Comparison of ENCODE assay signal across 15 cellular contexts in genomic region chr15:93001881-93002280, GRCh38.
DNase-seq lines count a peak whose midpoint lies in the region; ATAC-seq and TF ChIP-seq lines count a peak whose summit lies in the region.
"Had no signal": no experiment of that assay in that cellular context is flagged by ENCODE, and none has a peak within 500 bp of the region (broad histone marks: within the 10 kb centered on the region; RNA-seq: fewer than 3 reads in every experiment).

No MANE protein-coding gene starts in this region.

- no peak overlapping the region for H3K4me3 Mint-ChIP-seq in H9
- no peak overlapping the region for H3K4me3 Mint-ChIP-seq in naive thymus-derived CD4-positive, alpha-beta T cell
- H3K4me3 Mint-ChIP-seq: activated CD4-positive, alpha-beta T cell treated with anti-CD3 and anti-CD28 coated beads, Interleukin-2, amount 10 ng/mL, durations not matched to agents 24 days and 14 days had no signal

- DNase-seq in DMS 273 (lab: John Stamatoyannopoulos, UW; ENCODE audit: unreplicated experiment) (peak; percentile 5), DMS 273 treated with DMSO at 0.1 percent for 48 hours (lab: John Stamatoyannopoulos, UW) (no peak), H9 (no peak), amniotic epithelial cell (ENCODE audit: low read depth) (peak; percentile 20), NK-92 (lab: John Stamatoyannopoulos, UW; ENCODE audit: unreplicated experiment) (no peak), hepatic stellate cell (ENCODE audit: low spot score) (no peak)
- DNase-seq in naive thymus-derived CD4-positive, alpha-beta T cell, result no peak
- DNase-seq: 8988T; activated CD4-positive, alpha-beta T cell treated with anti-CD3 and anti-CD28 coated beads, Interleukin-2, amount 10 ng/mL, durations not matched to agents 24 days and 14 days; amygdala; DMS79; MV-4-11; NCI-H526 treated with DMSO at 0.1 percent for 48 hours; stimulated activated naive CD4-positive, alpha-beta T cell had no signal

- CTCF ChIA-PET in naive thymus-derived CD4-positive, alpha-beta T cell (lab: Charles Lee), result no interaction called here

- H4K8ac ChIP-seq in H9 (replicated peaks; ENCODE audit: insufficient read length, low read depth, low read length), result no peak overlapping the region

- intact Hi-C loops in naive thymus-derived CD4-positive, alpha-beta T cell (cut with micrococcal nuclease), result no loop called here

- H4K20me1 ChIP-seq in H9 (ENCODE audit: control insufficient read depth, insufficient read depth, insufficient read length), result no peaks in the 10 kb centered on the region

- no peak overlapping the region for H3K4ac ChIP-seq in H9 (ENCODE audit: low read depth, low read length)

- H3K4me1 ChIP-seq in H9 (ENCODE audit: insufficient read depth, low read length), result no peaks in the 10 kb centered on the region
- H3K4me1 ChIP-seq in naive thymus-derived CD4-positive, alpha-beta T cell (ENCODE audit: control insufficient read depth in 2 of 2, insufficient read depth in 2 of 2, low read length in 2 of 2), result no peaks in the 10 kb centered on the region

- H3K56ac ChIP-seq in H9 (ENCODE audit: insufficient read length, low read depth, low read length), result no peak overlapping the region

- H2BK5ac ChIP-seq in H9 (ENCODE audit: insufficient read length, low read length), result no peak overlapping the region

- H3K27me3 Mint-ChIP-seq in H9 (ENCODE audit: low read depth), result no peaks in the 10 kb centered on the region
- H3K27me3 Mint-ChIP-seq in naive thymus-derived CD4-positive, alpha-beta T cell, result no peaks in the 10 kb centered on the region
- H3K27me3 Mint-ChIP-seq: activated CD4-positive, alpha-beta T cell treated with anti-CD3 and anti-CD28 coated beads, Interleukin-2, amount 10 ng/mL, durations not matched to agents 24 days and 14 days had no signal

- H3T11ph ChIP-seq in H9 (ENCODE audit: low read length), result no peak overlapping the region

- no peak overlapping the region for H2BK12ac ChIP-seq in H9 (ENCODE audit: insufficient read length, low read depth, low read length)

- no peak overlapping the region for H3K18ac ChIP-seq in H9 (ENCODE audit: insufficient read length, low read depth, low read length)

- H2BK15ac ChIP-seq in H9 (ENCODE audit: low read depth, low read length), result no peak overlapping the region

- no peak overlapping the region for H2BK20ac ChIP-seq in H9 (ENCODE audit: low read depth, low read length, poor library complexity, severe bottlenecking)

- no peak overlapping the region for H2BK120ac ChIP-seq in H9 (ENCODE audit: low read depth, low read length, poor library complexity, severe bottlenecking)

- no peak for ATAC-seq in naive thymus-derived CD4-positive, alpha-beta T cell
- no peak for ATAC-seq in HG03354 (IDR thresholded peaks at IDR 0.05; ENCODE audit: poor library complexity, severe bottlenecking, unreplicated experiment)

- H3K27ac ChIP-seq in H9 (ENCODE audit: insufficient read length, low read depth, low read length), result no peak overlapping the region
- H3K27ac ChIP-seq in naive thymus-derived CD4-positive, alpha-beta T cell (ENCODE audit: low read depth, low read length), result no peak overlapping the region

- H3K4me3 ChIP-seq in naive thymus-derived CD4-positive, alpha-beta T cell (ENCODE audit: low read length), result no peak overlapping the region

- peaks cover 47 to 92% (median 49%) of the 10 kb centered on the region in 3 experiments for H3K36me3 ChIP-seq in naive thymus-derived CD4-positive, alpha-beta T cell (ENCODE audit: control insufficient read depth in 2 of 3, insufficient read depth in 3 of 3, low read length in 3 of 3)

- no peak overlapping the region for H3K27ac Mint-ChIP-seq in H9
- peak overlapping the region in 7 of 9 donors; percentile 1 to 85 (median 71) for H3K27ac Mint-ChIP-seq in naive thymus-derived CD4-positive, alpha-beta T cell
- H3K27ac Mint-ChIP-seq: activated CD4-positive, alpha-beta T cell treated with anti-CD3 and anti-CD28 coated beads, Interleukin-2, amount 10 ng/mL, durations not matched to agents 24 days and 14 days had no signal

- H4K91ac ChIP-seq in H9 (ENCODE audit: insufficient read length, low read depth, low read length), result no peak overlapping the region

- H2AFZ ChIP-seq in H9 (ENCODE audit: low read length), result no peak overlapping the region

- H3K27me3 ChIP-seq in H9 (ENCODE audit: insufficient read depth, low read length), result no peaks in the 10 kb centered on the region
- no peaks in the 10 kb centered on the region for H3K27me3 ChIP-seq in naive thymus-derived CD4-positive, alpha-beta T cell (ENCODE audit: control insufficient read depth in 2 of 2, insufficient read depth in 2 of 2, low read length in 2 of 2)

- POLR2A ChIA-PET in naive thymus-derived CD4-positive, alpha-beta T cell (lab: Charles Lee), result interaction anchor here (0.6 to 1.9 kb wide), 2 partner anchors 9 to 11 kb away, joined by 3 to 5 read pairs; no protein-coding TSS in a partner anchor

- H3K4me1 Mint-ChIP-seq in H9, result no peaks in the 10 kb centered on the region
- H3K4me1 Mint-ChIP-seq in naive thymus-derived CD4-positive, alpha-beta T cell, result peaks cover 0 to 33% (median 25%) of the 10 kb centered on the region in 7 donors

- H3K79me1 ChIP-seq in H9 (ENCODE audit: insufficient read depth, low read depth, low read length, poor library complexity, severe bottlenecking), result no peaks in the 10 kb centered on the region

- no peak overlapping the region for H2AK5ac ChIP-seq in H9 (ENCODE audit: insufficient read length, low read length)

- H3K36me3 Mint-ChIP-seq in H9 (ENCODE audit: insufficient read depth in 1 of 3, low read depth in 3 of 3), result peaks cover 53 to 97% (median 92%) of the 10 kb centered on the region in 3 experiments; a peak in 6 of 7 replicates
- peaks cover 34 to 83% (median 55%) of the 10 kb centered on the region in 5 donors for H3K36me3 Mint-ChIP-seq in naive thymus-derived CD4-positive, alpha-beta T cell

- H3K14ac ChIP-seq in H9 (ENCODE audit: insufficient read depth, low read length), result no peak overlapping the region

- no peaks in the 10 kb centered on the region for H3K9me3 ChIP-seq in H9 (ENCODE audit: control insufficient read depth, low read depth, low read length)
- H3K9me3 ChIP-seq in naive thymus-derived CD4-positive, alpha-beta T cell (ENCODE audit: control insufficient read depth in 2 of 3, low read length in 3 of 3), result no peaks in the 10 kb centered on the region

- no peak overlapping the region for H3K9ac ChIP-seq in H9 (ENCODE audit: extremely low read depth, insufficient read length, low read length)

- H3K9me3 Mint-ChIP-seq in H9, result no peaks in the 10 kb centered on the region
- peaks cover 0 to 6% (median 0%) of the 10 kb centered on the region in 11 donors for H3K9me3 Mint-ChIP-seq in naive thymus-derived CD4-positive, alpha-beta T cell
- H3K9me3 Mint-ChIP-seq: activated CD4-positive, alpha-beta T cell treated with anti-CD3 and anti-CD28 coated beads, Interleukin-2, amount 10 ng/mL, durations not matched to agents 24 days and 14 days had no signal

- WGBS in H9 (ENCODE audit: extremely low coverage, insufficient read length, low lambda C conversion rate), result no CpG with 5 or more reads among the region's 2 CpGs

- no peak overlapping the region for H3K4me2 ChIP-seq in H9 (ENCODE audit: insufficient read depth, insufficient read length, low read length)

- H3K23me2 ChIP-seq in H9 (ENCODE audit: insufficient read length, low read depth, low read length, poor library complexity, severe bottlenecking), result no peaks in the 10 kb centered on the region

- H3K79me2 ChIP-seq in H9 (ENCODE audit: insufficient read depth, low read length), result no peaks in the 10 kb centered on the region

- no peak overlapping the region for H3K23ac ChIP-seq in H9 (ENCODE audit: insufficient read length, low read depth, low read length)

- TF ChIP-seq CTCF in H9 (conservative IDR thresholded peaks at IDR 0.05), result peak; percentile 27; the same call in 1 of the 3 replicates

- H4K5ac ChIP-seq in H9 (ENCODE audit: insufficient read length, low read depth, low read length), result no peak overlapping the region

Comparison
In these comparisons a context has a peak if more than half of its experiments do, and no peak if none do; other contexts are left out.
1. DNase-seq: peak in DMS 273 (single experiment) and amniotic epithelial cell (single experiment); none in DMS 273 treated with DMSO at 0.1 percent for 48 hours (single experiment), H9 (single experiment), naive thymus-derived CD4-positive, alpha-beta T cell (0 of 9), NK-92 (single experiment) and hepatic stellate cell (single experiment).
2. H3K27ac Mint-ChIP-seq: peak in naive thymus-derived CD4-positive, alpha-beta T cell (7 of 9); none in H9 (0 of 3).